Comparison of ENCODE assay signal across 26 cellular contexts in the genomic region with DNA sequence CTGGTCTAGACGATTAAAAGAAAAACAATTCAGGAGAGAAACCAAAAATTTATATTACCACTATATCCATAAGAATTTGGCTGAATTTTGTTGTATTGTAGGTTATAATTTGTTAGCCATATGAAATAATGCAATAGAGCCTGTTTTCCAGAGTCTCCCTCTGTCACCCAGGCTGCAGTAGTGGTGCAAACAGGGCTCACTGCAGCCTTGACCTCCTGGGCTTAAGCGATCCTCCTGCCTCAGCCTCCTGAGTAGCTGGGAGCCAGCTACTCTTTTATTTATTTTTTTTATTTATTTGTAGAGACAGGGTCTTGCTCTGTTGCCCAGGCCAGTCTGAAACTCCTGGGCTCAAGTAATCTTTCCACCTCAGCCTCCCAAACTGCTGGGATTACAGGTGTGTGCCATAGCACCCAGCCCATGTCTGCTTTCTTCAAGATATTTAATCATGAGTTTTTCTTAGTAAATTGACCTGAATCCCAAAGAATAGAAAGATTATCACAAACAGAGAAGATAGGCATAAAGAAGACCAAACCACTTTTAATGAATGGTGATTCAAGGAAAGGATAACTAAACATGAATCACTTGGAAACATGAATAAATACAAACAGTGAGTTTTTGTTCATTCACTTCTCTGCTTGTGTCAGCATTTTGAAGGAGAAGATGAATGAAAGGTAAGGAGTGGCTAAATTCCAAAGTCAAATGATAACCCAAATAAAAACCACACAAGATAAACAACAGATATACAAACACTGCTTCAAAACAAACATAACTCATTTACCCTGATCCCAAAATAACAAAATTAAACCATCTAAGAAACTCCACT.
DNase-seq lines count a peak whose midpoint lies in the region; ATAC-seq, FAIRE-seq and TF ChIP-seq lines count a peak whose summit lies in the region.
"Had no signal": no experiment of that assay in that cellular context is flagged by ENCODE, and none has a peak within 500 bp of the region (broad histone marks: within the 10 kb centered on the region; RNA-seq: fewer than 3 reads in every experiment).

No MANE protein-coding gene starts in this region.

- peak; percentile 21 for DNase-seq in LoVo (ENCODE audit: low spot score)
- DNase-seq in bronchial epithelial cell (ENCODE audit: low read depth): peak; percentile 89
- no peak for DNase-seq in left lung
- DNase-seq in T-helper 1 cell: no peak
- no peak for DNase-seq in NCI-H510A (lab: John Stamatoyannopoulos, UW)
- DNase-seq: activated CD8-positive, alpha-beta T cell treated with anti-CD3 and anti-CD28 coated beads, Interleukin-2, amount 10 ng/mL, durations not matched to agents 7 days and 5 days; activated naive CD4-positive, alpha-beta T cell treated with anti-CD3 and anti-CD28 coated beads, Interleukin-2, amount 10 ng/mL, durations not matched to agents 7 days and 5 days; activated T-cell treated with anti-CD3 and anti-CD28 coated beads, Interleukin-2, amount 50 U/mL, for 1 hour; central memory CD4-positive, alpha-beta T cell; dorsolateral prefrontal cortex; EL; gastrocnemius medialis; KG1; left cardiac atrium; natural killer cell; NCI-H1048; NCI-H2029; pancreas; stimulated activated naive B cell treated with anti-CD40 and anti-IgM and Interleukin-4, amounts not matched to agents 10 μg/mL and 1 μg/mL and 100 μg/mL, for 72 hours; T1000 had no signal

- H3F3A ChIP-seq in DOHH2 (ENCODE audit: control insufficient read depth, insufficient read depth): 0 out of 2 replicates have a peak, but pooled peaks cover 3% of the 10 kb centered on the region

- H3K27ac ChIP-seq in DOHH2 (ENCODE audit: low read depth, low read length) (no peak overlapping the region), neutrophil (peak overlapping the region; percentile 16), left lung (no peak overlapping the region)
- H3K27ac ChIP-seq: dorsolateral prefrontal cortex, gastrocnemius medialis, pancreas had no signal

- H3K79me2 ChIP-seq in DOHH2 (ENCODE audit: control insufficient read depth, low read length): peaks cover 34% of the 10 kb centered on the region

- ATAC-seq in GM21528 (IDR thresholded peaks at IDR 0.05; ENCODE audit: low FRiP score, unreplicated experiment) (no peak), left lung (no peak)
- ATAC-seq: activated CD4-positive, CD25-positive, alpha-beta regulatory T cell treated with anti-CD3 and anti-CD28 coated beads, Interleukin-2, amount 50 U/mL, for 24 hours; activated CD8-positive, alpha-beta T cell treated with anti-CD3 and anti-CD28 coated beads, Interleukin-2, amount 10 ng/mL, durations not matched to agents 7 days and 5 days; gastrocnemius medialis; left cardiac atrium; natural killer cell; SK-N-SH treated with all-trans-retinoic acid at 6 μM for 48 hours; stimulated activated naive B cell treated with anti-CD40 and anti-IgM and Interleukin-4, amounts not matched to agents 10 μg/mL and 1 μg/mL and 100 μg/mL, for 72 hours had no signal

- peaks cover 47% of the 10 kb centered on the region for H3K4me1 ChIP-seq in DOHH2 (ENCODE audit: control insufficient read depth, low read length)
- peaks cover 0 to 5% of the 10 kb centered on the region in 2 experiments for H3K4me1 ChIP-seq in neutrophil (ENCODE audit: control insufficient read depth in 1 of 2, insufficient read depth in 1 of 2, low read depth in 1 of 2, low read length in 1 of 2)
- H3K4me1 ChIP-seq in left lung: peaks cover 0 to 7% of the 10 kb centered on the region in 2 donors

- intact Hi-C loops in left lung (cut with DNase I): no loop called here

- H3K36me3 ChIP-seq in DOHH2 (ENCODE audit: control insufficient read depth, low read length) (no peaks in the 10 kb centered on the region), bronchial epithelial cell (ENCODE audit: control insufficient read depth, insufficient read depth, low read length) (no peaks in the 10 kb centered on the region), neutrophil (no peaks in the 10 kb centered on the region), left lung (no peaks in the 10 kb centered on the region)
- H3K36me3 ChIP-seq: gastrocnemius medialis, pancreas had no signal

- peak overlapping the region; percentile 32 for H3K4me3 ChIP-seq in DOHH2 (ENCODE audit: low read length)
- no peak overlapping the region for H3K4me3 ChIP-seq in bronchial epithelial cell (ENCODE audit: low read depth, low read length)
- H3K4me3 ChIP-seq in neutrophil (ENCODE audit: low read depth in 1 of 2, low read length in 1 of 2): no peak overlapping the region
- H3K4me3 ChIP-seq in left lung: no peak overlapping the region
- H3K4me3 ChIP-seq: dorsolateral prefrontal cortex, gastrocnemius medialis, pancreas had no signal

- H4K20me1 ChIP-seq in DOHH2 (ENCODE audit: control insufficient read depth, insufficient read depth, low read depth, low read length): peaks cover 12% of the 10 kb centered on the region; the same call in 1 of the 2 replicates

- H3K27me3 ChIP-seq in DOHH2 (ENCODE audit: control insufficient read depth, low read length) (no peaks in the 10 kb centered on the region), bronchial epithelial cell (ENCODE audit: control insufficient read depth, insufficient read depth, low read length) (no peaks in the 10 kb centered on the region), neutrophil (no peaks in the 10 kb centered on the region), left lung (no peaks in the 10 kb centered on the region)
- H3K27me3 ChIP-seq: dorsolateral prefrontal cortex, gastrocnemius medialis, pancreas had no signal

- no peaks in the 10 kb centered on the region for H3K9me2 ChIP-seq in DOHH2 (replicated peaks; ENCODE audit: control insufficient read depth, low read length)

- no peak for FAIRE-seq in bronchial epithelial cell (lab: Jason Lieb, UNC)
- FAIRE-seq: GM18507 had no signal

- TF ChIP-seq CTCF in DOHH2 (IDR thresholded peaks at IDR 0.05; ENCODE audit: low read depth, low read length, poor library complexity, severe bottlenecking) (no peak), bronchial epithelial cell (IDR thresholded peaks at IDR 0.05; ENCODE audit: insufficient read depth, low read length, severe bottlenecking) (no peak), neutrophil (IDR thresholded peaks at IDR 0.05) (no peak), left lung (IDR thresholded peaks at IDR 0.05) (no peak)

- H3K9me3 ChIP-seq in DOHH2 (ENCODE audit: control insufficient read depth, insufficient read depth, low read length): no peaks in the 10 kb centered on the region
- no peaks in the 10 kb centered on the region for H3K9me3 ChIP-seq in neutrophil
- no peaks in the 10 kb centered on the region for H3K9me3 ChIP-seq in left lung
- H3K9me3 ChIP-seq: gastrocnemius medialis, pancreas had no signal

- peak overlapping the region; percentile 56 for H3K4me2 ChIP-seq in DOHH2 (ENCODE audit: low read length)

Comparison
In these comparisons a context has a peak if more than half of its experiments do, and no peak if none do; other contexts are left out.
1. DNase-seq: peak in LoVo (single experiment) and bronchial epithelial cell (single experiment); none in left lung (0 of 2), T-helper 1 cell (0 of 5) and NCI-H510A (single experiment).